ENCODE assay signal across 26 cellular contexts in the genomic region with DNA sequence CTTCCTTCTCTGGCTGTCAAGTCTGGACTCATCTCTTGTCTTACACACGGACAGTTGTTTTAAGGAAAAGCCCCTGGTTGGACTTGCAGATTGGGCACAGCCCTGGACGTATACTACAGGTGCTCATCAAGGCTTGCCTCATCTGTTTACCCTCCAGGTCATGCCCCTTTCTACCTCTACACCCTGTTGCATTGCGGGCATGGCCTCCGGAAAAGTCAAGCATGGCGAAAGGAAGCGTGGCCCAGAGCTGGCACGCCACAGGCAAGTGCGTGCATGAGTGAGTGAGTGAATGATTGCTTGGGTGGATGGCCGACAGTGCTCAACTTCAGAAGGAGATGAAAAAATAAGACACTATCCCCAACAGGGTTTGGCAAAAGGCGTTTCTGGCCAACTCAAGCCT.
"Had no signal": no experiment of that assay in that cellular context is flagged by ENCODE, and none has a peak within 500 bp of the region (broad histone marks: within the 10 kb centered on the region; RNA-seq: fewer than 3 reads in every experiment).

No MANE protein-coding gene starts in this region.

- H3K9me3 ChIP-seq: adrenal gland, thyroid gland had no signal

- H2AFZ ChIP-seq: hepatocyte had no signal

- DNase-seq: activated B cell treated with CpG ODN at 0.5 μM for 24 hours; activated CD8-positive, alpha-beta memory T cell treated with anti-CD3 and anti-CD28 coated beads, Interleukin-2, amount 10 ng/mL, durations not matched to agents 7 days and 5 days; activated CD8-positive, alpha-beta T cell treated with anti-CD3 and anti-CD28 coated beads, Interleukin-2, amount 10 ng/mL, durations not matched to agents 7 days and 5 days; activated naive CD4-positive, alpha-beta T cell treated with Interleukin-2 at 50 U/mL for 16 hours; activated naive CD8-positive, alpha-beta T cell treated with anti-CD3 and anti-CD28 coated beads for 36 hours; activated T-cell treated with anti-CD3 and anti-CD28 coated beads, Interleukin-2, amount 50 U/mL, for 72 hours; adrenal gland; effector memory CD8-positive, alpha-beta T cell; erythroblast; islet precursor cell; left lung; naive thymus-derived CD4-positive, alpha-beta T cell; stimulated activated CD4-positive, alpha-beta T cell treated with anti-CD3 and anti-CD28 coated beads, Interleukin-15, amount 100 ng/mL, for 24 hours; stimulated activated CD4-positive, alpha-beta T cell treated with anti-CD3 and anti-CD28 coated beads, Interleukin-2, amount 100 ng/mL, for 24 hours; stimulated activated naive B cell treated with anti-CD40 and anti-IgM and Interleukin-4, amounts not matched to agents 10 μg/mL and 1 μg/mL and 100 μg/mL, for 72 hours; stomach; T-helper 1 cell; thyroid gland; upper lobe of left lung had no signal

- H3K4me1 ChIP-seq: adrenal gland, left lung, stomach, thyroid gland, upper lobe of left lung had no signal

- H3K4me2 ChIP-seq: hepatocyte had no signal

- H3K79me2 ChIP-seq: hepatocyte had no signal

- ATAC-seq: activated CD8-positive, alpha-beta memory T cell treated with anti-CD3 and anti-CD28 coated beads, Interleukin-2, amount 10 ng/mL, durations not matched to agents 7 days and 5 days; activated CD8-positive, alpha-beta T cell treated with anti-CD3 and anti-CD28 coated beads, Interleukin-2, amount 10 ng/mL, durations not matched to agents 7 days and 5 days; activated T-cell treated with anti-CD3 and anti-CD28 coated beads, Interleukin-2, amount 50 U/mL, for 72 hours; effector memory CD8-positive, alpha-beta T cell; left lung; naive thymus-derived CD4-positive, alpha-beta T cell; sciatic nerve; stimulated activated naive B cell treated with anti-CD40 and anti-IgM and Interleukin-4, amounts not matched to agents 10 μg/mL and 1 μg/mL and 100 μg/mL, for 72 hours had no signal

- H3K27ac Mint-ChIP-seq: activated B cell treated with CpG ODN at 0.5 μM for 24 hours; activated CD8-positive, alpha-beta memory T cell treated with anti-CD3 and anti-CD28 coated beads, Interleukin-2, amount 10 ng/mL, durations not matched to agents 7 days and 5 days; activated CD8-positive, alpha-beta T cell treated with anti-CD3 and anti-CD28 coated beads, Interleukin-2, amount 10 ng/mL, durations not matched to agents 7 days and 5 days; activated naive CD8-positive, alpha-beta T cell treated with anti-CD3 and anti-CD28 coated beads for 36 hours; activated T-cell treated with anti-CD3 and anti-CD28 coated beads, Interleukin-2, amount 50 U/mL, for 72 hours; effector memory CD8-positive, alpha-beta T cell; mesothelial cell of epicardium; naive thymus-derived CD4-positive, alpha-beta T cell; stimulated activated naive B cell treated with anti-CD40 and anti-IgM and Interleukin-4, amounts not matched to agents 10 μg/mL and 1 μg/mL and 100 μg/mL, for 72 hours; T-helper 2 cell treated with Interferon-gamma antibody and Interleukin-4, amounts not matched to agents 5 μg/mL and 100 μg/mL, for 36 hours had no signal

- H3K4me3 ChIP-seq: adrenal gland, coronary artery, gastrocnemius medialis, hepatocyte, left lung, stomach, thyroid gland, upper lobe of left lung had no signal

- H3K4me3 Mint-ChIP-seq: activated B cell treated with CpG ODN at 0.5 μM for 24 hours; activated CD8-positive, alpha-beta memory T cell treated with anti-CD3 and anti-CD28 coated beads, Interleukin-2, amount 10 ng/mL, durations not matched to agents 7 days and 5 days; activated CD8-positive, alpha-beta T cell treated with anti-CD3 and anti-CD28 coated beads, Interleukin-2, amount 10 ng/mL, durations not matched to agents 7 days and 5 days; activated naive CD8-positive, alpha-beta T cell treated with anti-CD3 and anti-CD28 coated beads for 36 hours; activated T-cell treated with anti-CD3 and anti-CD28 coated beads, Interleukin-2, amount 50 U/mL, for 72 hours; effector memory CD8-positive, alpha-beta T cell; mesothelial cell of epicardium; naive thymus-derived CD4-positive, alpha-beta T cell; stimulated activated naive B cell treated with anti-CD40 and anti-IgM and Interleukin-4, amounts not matched to agents 10 μg/mL and 1 μg/mL and 100 μg/mL, for 72 hours; T-helper 2 cell treated with Interferon-gamma antibody and Interleukin-4, amounts not matched to agents 5 μg/mL and 100 μg/mL, for 36 hours had no signal

- H3K36me3 ChIP-seq: adrenal gland, brain microvascular endothelial cell, gastrocnemius medialis, left lung, stomach, thyroid gland, upper lobe of left lung had no signal

- H3K27me3 ChIP-seq: gastrocnemius medialis, thyroid gland, upper lobe of left lung had no signal

- H3K4me1 Mint-ChIP-seq: activated B cell treated with CpG ODN at 0.5 μM for 24 hours; activated CD8-positive, alpha-beta memory T cell treated with anti-CD3 and anti-CD28 coated beads, Interleukin-2, amount 10 ng/mL, durations not matched to agents 7 days and 5 days; activated naive CD8-positive, alpha-beta T cell treated with anti-CD3 and anti-CD28 coated beads for 36 hours; mesothelial cell of epicardium; stimulated activated naive B cell treated with anti-CD40 and anti-IgM and Interleukin-4, amounts not matched to agents 10 μg/mL and 1 μg/mL and 100 μg/mL, for 72 hours had no signal

- H3K36me3 Mint-ChIP-seq: activated CD8-positive, alpha-beta memory T cell treated with anti-CD3 and anti-CD28 coated beads, Interleukin-2, amount 10 ng/mL, durations not matched to agents 7 days and 5 days; mesothelial cell of epicardium; stimulated activated naive B cell treated with anti-CD40 and anti-IgM and Interleukin-4, amounts not matched to agents 10 μg/mL and 1 μg/mL and 100 μg/mL, for 72 hours had no signal

- H3K27ac ChIP-seq: adrenal gland, brain microvascular endothelial cell, hepatocyte, left lung, stomach, thyroid gland, upper lobe of left lung had no signal
